14 cellular contexts compared by ENCODE assay signal in genomic region chr6:16649241-16649640, GRCh38.
A peak's percentile ranks its signal among the peaks of the same experiment; 100 is the strongest.
DNase-seq lines count a peak whose midpoint lies in the region; ATAC-seq and TF ChIP-seq lines count a peak whose summit lies in the region.
"Had no signal": no experiment of that assay in that cellular context is flagged by ENCODE, and none has a peak within 500 bp of the region (broad histone marks: within the 10 kb centered on the region; RNA-seq: fewer than 3 reads in every experiment).

No MANE protein-coding gene starts in this region.

- 79 to 91% methylated on average over 2 of the region's 2 CpGs for WGBS in body of pancreas, 2 donors
- WGBS in suprapubic skin = 72% methylated on average over 2 of the region's 2 CpGs

- no peak overlapping the region for H3K9ac ChIP-seq in adipocyte (ENCODE audit: low read length)

- TF ChIP-seq POLR2A in body of pancreas (IDR thresholded peaks at IDR 0.05) (no peak), suprapubic skin (IDR thresholded peaks at IDR 0.05) (no peak)

- DNase-seq in GM03348 (ENCODE audit: low spot score) = peak; percentile 19
- peak; percentile 44 for DNase-seq in adipocyte (ENCODE audit: low read depth)
- peak; percentile 48 for DNase-seq in fibroblast of the aortic adventitia (ENCODE audit: low read depth)
- peak; percentile 67 for DNase-seq in stromal cell of bone marrow (ENCODE audit: low read depth)
- DNase-seq in body of pancreas = no peak
- DNase-seq in suprapubic skin (ENCODE audit: low spot score in 2 of 2) = no peak
- DNase-seq in NCI-H1105 treated with DMSO at 0.1 percent for 48 hours (lab: John Stamatoyannopoulos, UW) = no peak
- DNase-seq: ACHN; Caco-2; CD8-positive, alpha-beta T cell; DND-41; GF-D8; H7 had no signal

- intact Hi-C loops in body of pancreas (cut with DNase I) = no loop called here

- H3K4me1 ChIP-seq in adipocyte (ENCODE audit: control insufficient read depth, insufficient read depth, low read length) (peaks cover 7% of the 10 kb centered on the region), body of pancreas (no peaks in the 10 kb centered on the region), suprapubic skin (peaks cover 19% of the 10 kb centered on the region)
- H3K4me1 ChIP-seq: Caco-2 had no signal

- H3K27me3 ChIP-seq in adipocyte (replicated peaks; ENCODE audit: control insufficient read depth, insufficient read depth, low read length) (no peaks in the 10 kb centered on the region), body of pancreas (no peaks in the 10 kb centered on the region), suprapubic skin (no peaks in the 10 kb centered on the region)

- TF ChIP-seq CTCF in fibroblast of the aortic adventitia (IDR thresholded peaks at IDR 0.05; ENCODE audit: insufficient read depth, low read length) (no peak), body of pancreas (IDR thresholded peaks at IDR 0.05) (no peak), suprapubic skin (IDR thresholded peaks at IDR 0.05) (no peak)

- H3K36me3 ChIP-seq in adipocyte (ENCODE audit: control insufficient read depth, insufficient read depth, low read length, severe bottlenecking) = peaks cover 3% of the 10 kb centered on the region
- H3K36me3 ChIP-seq in body of pancreas (replicated peaks in 1 of 2; ENCODE audit: insufficient read depth in 1 of 2, low read depth in 2 of 2) = no peaks in the 10 kb centered on the region
- no peaks in the 10 kb centered on the region for H3K36me3 ChIP-seq in suprapubic skin

- H3K9me3 ChIP-seq in adipocyte (ENCODE audit: control insufficient read depth, low read length) (no peaks in the 10 kb centered on the region), body of pancreas (no peaks in the 10 kb centered on the region), suprapubic skin (no peaks in the 10 kb centered on the region)
- H3K9me3 ChIP-seq: Caco-2 had no signal

- no peak for ATAC-seq in body of pancreas
- ATAC-seq: CD8-positive, alpha-beta T cell; GM23338 had no signal

- H3K4me3 ChIP-seq in adipocyte (ENCODE audit: low read length) (no peak overlapping the region), fibroblast of the aortic adventitia (ENCODE audit: low read depth, low read length) (no peak overlapping the region), body of pancreas (no peak overlapping the region), suprapubic skin (no peak overlapping the region)
- H3K4me3 ChIP-seq: GM23338 had no signal

- H3K27ac ChIP-seq in body of pancreas (no peak overlapping the region), suprapubic skin (no peak overlapping the region)

- TF ChIP-seq EP300 in suprapubic skin (IDR thresholded peaks at IDR 0.05) = no peak

Comparison
In these comparisons a context has a peak if more than half of its experiments do, and no peak if none do; other contexts are left out.
1. DNase-seq: peak in GM03348 (single experiment), adipocyte (single experiment), fibroblast of the aortic adventitia (single experiment) and stromal cell of bone marrow (single experiment); none in body of pancreas (0 of 4), suprapubic skin (0 of 2) and NCI-H1105 treated with DMSO at 0.1 percent for 48 hours (single experiment).